17 cellular contexts compared by ENCODE assay signal in genomic region chr17:57477483-57478357, GRCh38.
A peak's percentile ranks its signal among the peaks of the same experiment; 100 is the strongest.
DNase-seq lines count a peak whose midpoint lies in the region; ATAC-seq and TF ChIP-seq lines count a peak whose summit lies in the region.
"Had no signal": no experiment of that assay in that cellular context is flagged by ENCODE, and none has a peak within 500 bp of the region (broad histone marks: within the 10 kb centered on the region; RNA-seq: fewer than 3 reads in every experiment).

No MANE protein-coding gene starts in this region.

- peak overlapping the region; percentile 40 for H3K4me2 ChIP-seq in MM.1S (ENCODE audit: low read depth, low read length)

- no peak for DNase-seq in MM.1S
- no peak for DNase-seq in Right ventricle myocardium superior
- DNase-seq in substantia nigra (lab: John Stamatoyannopoulos, UW): peak in 2 of 49 donors; percentile 24 to 82
- DNase-seq in NOMO-1 treated with dmso at 0.1 percent for 144 hours (lab: John Stamatoyannopoulos, UW; ENCODE audit: unreplicated experiment): no peak
- DNase-seq in NCI-H2029 (lab: John Stamatoyannopoulos, UW): no peak
- DNase-seq in activated naive CD8-positive, alpha-beta T cell treated with anti-CD3 and anti-CD28 coated beads for 36 hours: no peak
- DNase-seq: activated B cell treated with CpG ODN at 0.5 μM for 24 hours; activated CD4-positive, alpha-beta memory T cell treated with anti-CD3 and anti-CD28 coated beads, Interleukin-2, amount 10 ng/mL, durations not matched to agents 7 days and 5 days; activated naive CD4-positive, alpha-beta T cell; immature natural killer cell; KG1; naive B cell; NCI-H526; PC-3 had no signal

- peaks cover 23% of the 10 kb centered on the region for H3F3A ChIP-seq in MM.1S (ENCODE audit: insufficient read depth, low read length)

- H3K36me3 ChIP-seq in MM.1S (replicated peaks; ENCODE audit: insufficient read depth, low read length): no peaks in the 10 kb centered on the region
- H3K36me3 ChIP-seq: SJSA1 had no signal

- H3K27ac ChIP-seq in MM.1S (ENCODE audit: low read length): peak overlapping the region; percentile 84
- peak overlapping the region; percentile 13 for H3K27ac ChIP-seq in substantia nigra (ENCODE audit: low read depth, low read length, poor library complexity, severe bottlenecking)
- H3K27ac ChIP-seq: SJSA1 had no signal

- H3K9me2 ChIP-seq in MM.1S (replicated peaks; ENCODE audit: insufficient read depth, low read length): no peaks in the 10 kb centered on the region

- peaks cover 63% of the 10 kb centered on the region for H3K79me2 ChIP-seq in MM.1S (ENCODE audit: low read length)

- no peaks in the 10 kb centered on the region for H3K9me3 Mint-ChIP-seq in nephron
- no peaks in the 10 kb centered on the region for H3K9me3 Mint-ChIP-seq in activated naive CD8-positive, alpha-beta T cell treated with anti-CD3 and anti-CD28 coated beads for 36 hours
- H3K9me3 Mint-ChIP-seq: activated B cell treated with CpG ODN at 0.5 μM for 24 hours; activated CD4-positive, alpha-beta memory T cell treated with anti-CD3 and anti-CD28 coated beads, Interleukin-2, amount 10 ng/mL, durations not matched to agents 7 days and 5 days; immature natural killer cell; naive B cell had no signal

- H3K4me1 Mint-ChIP-seq in nephron: peaks cover 84% of the 10 kb centered on the region
- peaks cover 22% of the 10 kb centered on the region for H3K4me1 Mint-ChIP-seq in activated naive CD8-positive, alpha-beta T cell treated with anti-CD3 and anti-CD28 coated beads for 36 hours

- H3K36me3 Mint-ChIP-seq in nephron (ENCODE audit: low read depth): peaks cover 3% of the 10 kb centered on the region
- peaks cover 18% of the 10 kb centered on the region for H3K36me3 Mint-ChIP-seq in activated naive CD8-positive, alpha-beta T cell treated with anti-CD3 and anti-CD28 coated beads for 36 hours

- peak overlapping the region in 2 of 3 experiments; percentile 57 to 73 for H3K27ac Mint-ChIP-seq in nephron
- no peak overlapping the region for H3K27ac Mint-ChIP-seq in activated naive CD8-positive, alpha-beta T cell treated with anti-CD3 and anti-CD28 coated beads for 36 hours
- H3K27ac Mint-ChIP-seq: activated B cell treated with CpG ODN at 0.5 μM for 24 hours; activated CD4-positive, alpha-beta memory T cell treated with anti-CD3 and anti-CD28 coated beads, Interleukin-2, amount 10 ng/mL, durations not matched to agents 7 days and 5 days; immature natural killer cell had no signal

- H3K9ac ChIP-seq in MM.1S (ENCODE audit: low read length): peak overlapping the region; percentile 38

- no peak overlapping the region for H3K4me3 Mint-ChIP-seq in nephron
- no peak overlapping the region for H3K4me3 Mint-ChIP-seq in activated naive CD8-positive, alpha-beta T cell treated with anti-CD3 and anti-CD28 coated beads for 36 hours
- H3K4me3 Mint-ChIP-seq: activated B cell treated with CpG ODN at 0.5 μM for 24 hours; activated CD4-positive, alpha-beta memory T cell treated with anti-CD3 and anti-CD28 coated beads, Interleukin-2, amount 10 ng/mL, durations not matched to agents 7 days and 5 days; immature natural killer cell; naive B cell had no signal

- H3K4me1 ChIP-seq in MM.1S (ENCODE audit: low read length): peaks cover 68% of the 10 kb centered on the region

- H3K4me3 ChIP-seq in MM.1S (ENCODE audit: low read length): no peak overlapping the region
- H3K4me3 ChIP-seq: SJSA1 had no signal

- intact Hi-C loops in Right ventricle myocardium superior (cut with DNase I): no loop called here

- no peaks in the 10 kb centered on the region for H3K9me3 ChIP-seq in MM.1S (replicated peaks; ENCODE audit: insufficient read depth, low read length)
- H3K9me3 ChIP-seq: SJSA1 had no signal

- no peak overlapping the region for H2AFZ ChIP-seq in MM.1S (ENCODE audit: low read length)

- TF ChIP-seq CTCF in MM.1S (IDR thresholded peaks at IDR 0.05; ENCODE audit: low read length) (no peak), nephron (IDR thresholded peaks at IDR 0.05; ENCODE audit: unreplicated experiment in 3 of 3) (no peak)

- peaks cover 98% of the 10 kb centered on the region for H3K27me3 Mint-ChIP-seq in nephron (ENCODE audit: low read depth)
- H3K27me3 Mint-ChIP-seq in activated naive CD8-positive, alpha-beta T cell treated with anti-CD3 and anti-CD28 coated beads for 36 hours: no peaks in the 10 kb centered on the region
- H3K27me3 Mint-ChIP-seq: activated B cell treated with CpG ODN at 0.5 μM for 24 hours; activated CD4-positive, alpha-beta memory T cell treated with anti-CD3 and anti-CD28 coated beads, Interleukin-2, amount 10 ng/mL, durations not matched to agents 7 days and 5 days; naive B cell had no signal

- ATAC-seq in Right ventricle myocardium superior (ENCODE audit: poor library complexity) (peak; percentile 2), GM21423 (IDR thresholded peaks at IDR 0.05; ENCODE audit: unreplicated experiment) (no peak)
- ATAC-seq: PC-3 had no signal

- no peaks in the 10 kb centered on the region for H4K20me1 ChIP-seq in MM.1S (ENCODE audit: insufficient read depth, low read length)

- no peaks in the 10 kb centered on the region for H3K27me3 ChIP-seq in MM.1S (replicated peaks; ENCODE audit: insufficient read depth, low read length)
- H3K27me3 ChIP-seq: SJSA1 had no signal
